In the genomic region with DNA sequence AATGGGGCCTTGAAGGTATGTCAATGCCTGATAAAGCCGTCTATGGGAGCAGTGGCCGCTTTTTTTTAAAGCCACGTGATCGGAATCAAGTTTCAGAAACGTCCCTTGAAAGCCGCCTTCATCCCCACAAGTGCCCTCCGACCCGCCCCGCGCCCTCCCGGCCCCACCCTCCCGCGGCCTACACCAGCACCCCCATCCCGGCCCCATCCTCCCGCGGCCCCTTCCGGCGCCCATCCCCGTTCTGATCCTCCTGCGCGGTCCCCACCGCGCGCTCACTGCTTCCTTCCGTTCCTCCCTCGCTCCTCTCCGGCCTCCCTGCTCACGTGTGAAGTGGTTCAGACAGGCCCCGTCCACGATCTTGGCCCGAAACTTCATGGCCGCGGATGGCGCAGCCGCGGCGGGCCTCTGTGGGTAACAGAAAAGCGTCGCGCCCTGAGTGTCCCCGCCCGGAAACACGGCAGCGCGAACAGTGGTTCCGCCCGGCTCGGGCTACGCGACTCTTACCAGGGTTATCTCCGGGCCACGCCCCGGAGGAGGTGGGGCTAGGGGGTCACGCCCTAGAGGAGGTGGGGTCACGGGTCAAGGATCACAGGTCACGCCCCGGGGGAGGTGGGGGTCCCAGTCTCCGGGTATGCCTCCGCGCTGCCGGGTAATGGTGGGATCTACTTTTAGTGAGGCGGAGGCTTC, we compare ENCODE assay signal across 7 cellular contexts.
DNase-seq lines count a peak whose midpoint lies in the region; ATAC-seq and TF ChIP-seq lines count a peak whose summit lies in the region.

A gene (minus strand): TSS at position 471 of the 687 bp plus-strand sequence. CDS start 96 bp downstream, at position 375.

- DNase-seq in NCI-H2081 treated with DMSO at 0.1 percent for 48 hours (lab: John Stamatoyannopoulos, UW) = peak; percentile 76
- DNase-seq in T1000 (lab: John Stamatoyannopoulos, UW) = peak; percentile 83
- peak; percentile 94 for DNase-seq in astrocyte of the hippocampus (ENCODE audit: low read depth, low spot score)
- peak; percentile 68 to 88 for DNase-seq in hippocampal formation (lab: John Stamatoyannopoulos, UW)
- DNase-seq in retinal pigment epithelial cell (ENCODE audit: low read depth) = peak; percentile 34

- no peak for TF ChIP-seq CTCF in retinal pigment epithelial cell (conservative IDR thresholded peaks at IDR 0.05; ENCODE audit: low read depth, low read length)

- H3K4me3 ChIP-seq in retinal pigment epithelial cell (ENCODE audit: low read length) = peak within 1 kb of the TSS; percentile 88

- peak; percentile 98 for ATAC-seq in GM18517 (IDR thresholded peaks at IDR 0.05; ENCODE audit: unreplicated experiment)
- ATAC-seq in HG03025 (IDR thresholded peaks at IDR 0.05; ENCODE audit: low FRiP score, unreplicated experiment) = peak; percentile 99

Comparison
In these comparisons a context has a peak if more than half of its experiments do, and no peak if none do; other contexts are left out.
1. Peak in every context shown above with its lines: DNase-seq, ATAC-seq and H3K4me3 ChIP-seq.
2. DNase-seq: peak in every context shown above with its lines; median percentile 94 in astrocyte of the hippocampus; 83 in T1000; 78 in hippocampal formation; 76 in NCI-H2081 treated with DMSO at 0.1 percent for 48 hours; 34 in retinal pigment epithelial cell.